In genomic region chr1:183487686-183488442, GRCh38 we compare ENCODE assay signal across 19 cellular contexts. TPM values are rescaled to one million over a fixed set of nuclear protein-coding genes. Genes with fewer than 3 reads are reported as not detected.
DNase-seq lines count a peak whose midpoint lies in the region; ATAC-seq and TF ChIP-seq lines count a peak whose summit lies in the region.
"Had no signal": no experiment of that assay in that cellular context is flagged by ENCODE, and none has a peak within 500 bp of the region (broad histone marks: within the 10 kb centered on the region; RNA-seq: fewer than 3 reads in every experiment).

No MANE protein-coding gene starts in this region.

- no peak overlapping the region for H3K4me3 Mint-ChIP-seq in CD4-positive, alpha-beta T cell
- H3K4me3 Mint-ChIP-seq in activated T-helper 17 cell treated with anti-CD3 and anti-CD28 coated beads, Interleukin-2, amount 50 U/mL, for 72 hours = no peak overlapping the region
- H3K4me3 Mint-ChIP-seq in naive B cell = peak overlapping the region in 5 of 8 donors; percentile 3 to 56 (median 16)
- H3K4me3 Mint-ChIP-seq: GM23338 had no signal

- 80 to 92% (median 86%) methylated on average over 2 of the region's 2 CpGs for WGBS in ovary, 3 donors

- H3K9me3 ChIP-seq in CD4-positive, alpha-beta T cell (ENCODE audit: control insufficient read depth, low read length) = no peaks in the 10 kb centered on the region
- H3K9me3 ChIP-seq in Karpas-422 (ENCODE audit: low read length) = no peaks in the 10 kb centered on the region
- H3K9me3 ChIP-seq in left lung = no peaks in the 10 kb centered on the region
- no peaks in the 10 kb centered on the region for H3K9me3 ChIP-seq in ovary
- H3K9me3 ChIP-seq: Caco-2 had no signal

- DNase-seq in CD4-positive, alpha-beta T cell = no peak
- DNase-seq in Karpas-422 = no peak
- DNase-seq in naive B cell = no peak
- no peak for DNase-seq in left lung
- no peak for DNase-seq in ovary
- no peak for DNase-seq in dorsolateral prefrontal cortex
- DNase-seq: ACHN, Caco-2, IMR-90, MM.1S, NCI-H1092 treated with DMSO at 0.1 percent for 48 hours, NCI-H146, NCI-H2081 treated with DMSO at 0.1 percent for 48 hours, NCI-H748 treated with DMSO at 0.1 percent for 48 hours, PC-9 had no signal

- no peaks in the 10 kb centered on the region for H3K27me3 Mint-ChIP-seq in CD4-positive, alpha-beta T cell
- no peaks in the 10 kb centered on the region for H3K27me3 Mint-ChIP-seq in activated T-helper 17 cell treated with anti-CD3 and anti-CD28 coated beads, Interleukin-2, amount 50 U/mL, for 72 hours
- H3K27me3 Mint-ChIP-seq in naive B cell = no peaks in the 10 kb centered on the region

- no peaks in the 10 kb centered on the region for H3K9me2 ChIP-seq in Karpas-422 (replicated peaks; ENCODE audit: insufficient read depth, low read length)

- CTCF ChIA-PET in CD4-positive, alpha-beta T cell (lab: Charles Lee) = no interaction called here

- H3K36me3 Mint-ChIP-seq in CD4-positive, alpha-beta T cell (ENCODE audit: low read depth) = peaks cover 17% of the 10 kb centered on the region
- H3K36me3 Mint-ChIP-seq in activated T-helper 17 cell treated with anti-CD3 and anti-CD28 coated beads, Interleukin-2, amount 50 U/mL, for 72 hours (ENCODE audit: low read depth) = peaks cover 10% of the 10 kb centered on the region
- H3K36me3 Mint-ChIP-seq in naive B cell = peaks cover 5 to 8% of the 10 kb centered on the region in 2 donors

- peak overlapping the region; percentile 37 for H3K27ac Mint-ChIP-seq in CD4-positive, alpha-beta T cell
- peak overlapping the region; percentile 49 for H3K27ac Mint-ChIP-seq in activated T-helper 17 cell treated with anti-CD3 and anti-CD28 coated beads, Interleukin-2, amount 50 U/mL, for 72 hours
- H3K27ac Mint-ChIP-seq in naive B cell = peak overlapping the region in 5 of 6 donors; percentile 10 to 79 (median 59)
- H3K27ac Mint-ChIP-seq: GM23338 had no signal

- H3K9ac ChIP-seq in Karpas-422 (ENCODE audit: low read length) = no peak overlapping the region

- H3K4me2 ChIP-seq in Karpas-422 (ENCODE audit: low read depth, low read length, poor library complexity, severe bottlenecking) = no peak overlapping the region
- H3K4me2 ChIP-seq: GM23338, PC-9 had no signal

- H3K79me2 ChIP-seq in Karpas-422 (ENCODE audit: low read length) = peaks cover 100% of the 10 kb centered on the region

- H2AFZ ChIP-seq in Karpas-422 (ENCODE audit: low read length) = no peak overlapping the region
- H2AFZ ChIP-seq: GM23338, PC-9 had no signal

- H3K4me1 ChIP-seq in Karpas-422 (ENCODE audit: low read length) (peaks cover 88% of the 10 kb centered on the region), left lung (peaks cover 4 to 45% of the 10 kb centered on the region in 2 donors), ovary (ENCODE audit: insufficient read depth) (peaks cover 3% of the 10 kb centered on the region)

- no peak for TF ChIP-seq POLR2A in ovary (IDR thresholded peaks at IDR 0.05)

- TF ChIP-seq EP300 in ovary (IDR thresholded peaks at IDR 0.05) = no peak

- peaks cover 86% of the 10 kb centered on the region for H3K4me1 Mint-ChIP-seq in CD4-positive, alpha-beta T cell (ENCODE audit: low read depth)
- H3K4me1 Mint-ChIP-seq in activated T-helper 17 cell treated with anti-CD3 and anti-CD28 coated beads, Interleukin-2, amount 50 U/mL, for 72 hours = peaks cover 23% of the 10 kb centered on the region
- peaks cover 34 to 60% (median 43%) of the 10 kb centered on the region in 3 donors for H3K4me1 Mint-ChIP-seq in naive B cell

- no peak overlapping the region for H3K27ac ChIP-seq in CD4-positive, alpha-beta T cell (ENCODE audit: low read depth, low read length)
- H3K27ac ChIP-seq in Karpas-422 (ENCODE audit: low read length) = peak overlapping the region; percentile 47
- no peak overlapping the region for H3K27ac ChIP-seq in left lung
- H3K27ac ChIP-seq in ovary = no peak overlapping the region
- no peak overlapping the region for H3K27ac ChIP-seq in dorsolateral prefrontal cortex
- H3K27ac ChIP-seq: C4-2B, PC-9 had no signal

- ATAC-seq in CD4-positive, alpha-beta T cell (ENCODE audit: poor library complexity) = no peak
- ATAC-seq in activated T-helper 17 cell treated with anti-CD3 and anti-CD28 coated beads, Interleukin-2, amount 50 U/mL, for 72 hours (replicated peaks) = no peak
- peak; percentile 58 to 70 for ATAC-seq in naive B cell (ENCODE audit: low read depth in 2 of 2)
- ATAC-seq in left lung = no peak
- ATAC-seq: GM23338, HCT116 had no signal

- no peak overlapping the region for H3K4me3 ChIP-seq in Karpas-422 (ENCODE audit: low read length)
- H3K4me3 ChIP-seq in left lung = no peak overlapping the region
- H3K4me3 ChIP-seq in ovary = no peak overlapping the region
- H3K4me3 ChIP-seq in dorsolateral prefrontal cortex = no peak overlapping the region
- H3K4me3 ChIP-seq: GM23338, PC-9 had no signal

- H4K20me1 ChIP-seq in Karpas-422 (ENCODE audit: insufficient read depth, low read depth, low read length) = peaks cover 20% of the 10 kb centered on the region

- TF ChIP-seq CTCF in CD4-positive, alpha-beta T cell (IDR thresholded peaks at IDR 0.05) = no peak
- no peak for TF ChIP-seq CTCF in left lung (IDR thresholded peaks at IDR 0.05)
- TF ChIP-seq CTCF in ovary (IDR thresholded peaks at IDR 0.05) = no peak
- no peak for TF ChIP-seq CTCF in dorsolateral prefrontal cortex (IDR thresholded peaks at IDR 0.05 in 54 of 56, conservative IDR thresholded peaks at IDR 0.05 in 2 of 56; ENCODE audit: low read depth in 1 of 56, partially characterized antibody in 56 of 56)

- H3K36me3 ChIP-seq in Karpas-422 (ENCODE audit: insufficient read depth, low read length) (peaks cover 34% of the 10 kb centered on the region; the same call in 1 of the 2 replicates), left lung (no peaks in the 10 kb centered on the region), ovary (no peaks in the 10 kb centered on the region)

- H3K9me3 Mint-ChIP-seq in CD4-positive, alpha-beta T cell = no peaks in the 10 kb centered on the region
- H3K9me3 Mint-ChIP-seq in activated T-helper 17 cell treated with anti-CD3 and anti-CD28 coated beads, Interleukin-2, amount 50 U/mL, for 72 hours = no peaks in the 10 kb centered on the region
- peaks cover 0 to 4% (median 0%) of the 10 kb centered on the region in 7 donors for H3K9me3 Mint-ChIP-seq in naive B cell
- H3K9me3 Mint-ChIP-seq: GM23338 had no signal

- POLR2A ChIA-PET in CD4-positive, alpha-beta T cell (lab: Charles Lee) = no interaction called here

- no peaks in the 10 kb centered on the region for H3K27me3 ChIP-seq in CD4-positive, alpha-beta T cell (ENCODE audit: control insufficient read depth, insufficient read depth, low read length)
- no peaks in the 10 kb centered on the region for H3K27me3 ChIP-seq in Karpas-422 (ENCODE audit: low read length)
- no peaks in the 10 kb centered on the region for H3K27me3 ChIP-seq in left lung
- H3K27me3 ChIP-seq in ovary = no peaks in the 10 kb centered on the region
- H3K27me3 ChIP-seq in dorsolateral prefrontal cortex = no peaks in the 10 kb centered on the region

- intact Hi-C loops in CD4-positive, alpha-beta T cell (cut with DNase I, micrococcal nuclease) = no loop called here
- intact Hi-C loops in left lung (cut with DNase I) (no loop called here), ovary (cut with DNase I) (no loop called here), dorsolateral prefrontal cortex (cut with DNase I) (no loop called here)

RNA-seq across cellular contexts. Expression of gene SMG7, which starts 15.6 kb away (rescaled TPM):
- 10 to 100 TPM; 35.2 to 39.1 TPM for total RNA-seq in CD4-positive, alpha-beta T cell
- 41.1 and 99.7 TPM in 2 replicates for total RNA-seq in Karpas-422 (2014; rRNA removed; shearing (Covaris generic); ENCODE audit: low replicate concordance)
- 10 to 100 TPM; 56.1 to 66.3 TPM for total RNA-seq in activated T-helper 17 cell treated with anti-CD3 and anti-CD28 coated beads, Interleukin-2, amount 50 U/mL, for 72 hours
- polyA plus RNA-seq in naive B cell (ENCODE audit: low read depth in 6 of 6) = 10 to 100 TPM in 5 of 6 donors, 1 to 10 TPM in 1; 4.1 to 55.6 (median 31.4) TPM
- 10 to 100 TPM; 49.6 to 65.5 TPM for total RNA-seq in left lung
- 10 to 100 TPM; 23.7 to 65.3 (median 47.2) TPM for total RNA-seq in ovary
- polyA plus RNA-seq in ovary = 10 to 100 TPM; 21.8 to 63.3 TPM
- 100 to 1,000 TPM in 3 of 120 experiments, 10 to 100 TPM in 117; 56.7 to 110 (median 76.0) TPM for total RNA-seq in dorsolateral prefrontal cortex

Comparison
In these comparisons a context has a peak if more than half of its experiments do, and no peak if none do; other contexts are left out.
1. ATAC-seq: peak in naive B cell (2 of 2); none in CD4-positive, alpha-beta T cell (single experiment), activated T-helper 17 cell treated with anti-CD3 and anti-CD28 coated beads, Interleukin-2, amount 50 U/mL, for 72 hours (single experiment) and left lung (single experiment).
2. H3K4me3 Mint-ChIP-seq: peak in naive B cell (5 of 8); none in CD4-positive, alpha-beta T cell (single experiment) and activated T-helper 17 cell treated with anti-CD3 and anti-CD28 coated beads, Interleukin-2, amount 50 U/mL, for 72 hours (single experiment).
3. Peak in every context shown above with its lines, with median percentiles within 50 percentile points of each other: H3K27ac Mint-ChIP-seq.